Comparison of ENCODE assay signal across 1 cellular context in the genomic region with DNA sequence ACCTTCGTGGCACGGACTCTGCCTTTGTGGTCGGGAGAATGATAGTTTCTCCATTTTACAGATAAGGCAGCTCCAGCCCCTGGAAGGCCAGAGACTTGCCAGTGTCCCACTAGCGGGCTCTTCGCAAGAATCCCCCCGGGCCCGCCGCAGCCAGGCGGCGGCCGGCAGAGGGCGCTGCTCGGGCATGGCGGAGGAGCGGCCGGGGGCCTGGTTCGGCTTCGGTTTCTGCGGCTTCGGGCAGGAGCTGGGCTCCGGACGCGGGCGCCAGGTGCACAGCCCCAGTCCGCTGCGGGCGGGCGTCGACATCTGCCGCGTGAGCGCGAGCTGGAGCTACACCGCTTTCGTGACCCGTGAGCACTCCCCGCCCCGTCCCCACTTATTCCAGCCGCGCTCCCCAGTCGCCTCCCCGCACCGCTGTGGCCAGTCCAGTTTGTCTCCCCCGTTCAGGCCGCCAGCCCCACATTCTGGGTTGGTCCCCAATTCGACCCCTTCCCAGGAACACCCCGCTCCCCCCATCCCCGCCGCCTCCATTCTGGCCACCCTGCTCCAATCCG.
TF ChIP-seq lines count a peak whose summit lies in the region.

No MANE protein-coding gene starts in this region.

TF ChIP-seq in HEK293, 187 proteins besides CTCF, POLR2A, EP300 and RAD21 (continued from another document):
- 0 out of 2 replicates have a peak, but pooled peaks have one; percentile 4 for TF ChIP-seq PBX3 (CRISPR knock-in tag; IDR thresholded peaks at IDR 0.05)
- TF ChIP-seq ZSCAN30 (tag by site-specific recombination; IDR thresholded peaks at IDR 0.05), result 0 out of 2 replicates have a peak, but pooled peaks have one; percentile 34
- TF ChIP-seq ZNF660 (tag by site-specific recombination; IDR thresholded peaks at IDR 0.05), result 0 out of 2 replicates have a peak, but pooled peaks have one; percentile 26
- no peak for TF ChIP-seq ZNF544 (tag by site-specific recombination; IDR thresholded peaks at IDR 0.05)
- peak; percentile 27; the same call in 1 of the 2 replicates for TF ChIP-seq KLF10 (tag by site-specific recombination; IDR thresholded peaks at IDR 0.05)
- TF ChIP-seq SP2 (tag by site-specific recombination; IDR thresholded peaks at IDR 0.05), result no peak
- no peak for TF ChIP-seq ZFHX2 (tag by site-specific recombination; conservative IDR thresholded peaks at IDR 0.05)
